In the genomic region with DNA sequence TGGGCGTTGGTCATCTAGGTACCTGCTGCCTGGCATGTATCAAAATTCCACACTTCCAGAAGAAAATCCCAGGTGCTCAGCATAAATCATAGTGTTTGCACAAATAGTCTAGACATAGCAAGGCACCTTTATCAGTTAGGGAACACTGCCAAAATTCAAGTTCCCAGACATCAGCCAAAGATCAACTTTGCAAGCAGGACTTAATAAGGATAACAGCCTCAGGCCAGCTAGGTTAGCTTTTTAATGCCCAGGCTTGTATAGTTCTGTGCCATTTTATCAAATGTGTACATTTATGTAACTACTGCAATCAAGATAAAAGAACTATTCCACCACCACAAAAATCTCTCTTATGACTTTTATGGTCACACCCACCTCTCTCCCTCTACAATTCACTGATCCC, we compare ENCODE assay signal across 1 cellular context.
TF ChIP-seq lines count a peak whose summit lies in the region.

No MANE protein-coding gene starts in this region.

TF ChIP-seq in HepG2, 621 proteins besides CTCF, POLR2A, EP300 and RAD21:
- TF ChIP-seq ZNF557 (CRISPR knock-in tag; IDR thresholded peaks at IDR 0.05), result no peak
- TF ChIP-seq, protein P1, sequence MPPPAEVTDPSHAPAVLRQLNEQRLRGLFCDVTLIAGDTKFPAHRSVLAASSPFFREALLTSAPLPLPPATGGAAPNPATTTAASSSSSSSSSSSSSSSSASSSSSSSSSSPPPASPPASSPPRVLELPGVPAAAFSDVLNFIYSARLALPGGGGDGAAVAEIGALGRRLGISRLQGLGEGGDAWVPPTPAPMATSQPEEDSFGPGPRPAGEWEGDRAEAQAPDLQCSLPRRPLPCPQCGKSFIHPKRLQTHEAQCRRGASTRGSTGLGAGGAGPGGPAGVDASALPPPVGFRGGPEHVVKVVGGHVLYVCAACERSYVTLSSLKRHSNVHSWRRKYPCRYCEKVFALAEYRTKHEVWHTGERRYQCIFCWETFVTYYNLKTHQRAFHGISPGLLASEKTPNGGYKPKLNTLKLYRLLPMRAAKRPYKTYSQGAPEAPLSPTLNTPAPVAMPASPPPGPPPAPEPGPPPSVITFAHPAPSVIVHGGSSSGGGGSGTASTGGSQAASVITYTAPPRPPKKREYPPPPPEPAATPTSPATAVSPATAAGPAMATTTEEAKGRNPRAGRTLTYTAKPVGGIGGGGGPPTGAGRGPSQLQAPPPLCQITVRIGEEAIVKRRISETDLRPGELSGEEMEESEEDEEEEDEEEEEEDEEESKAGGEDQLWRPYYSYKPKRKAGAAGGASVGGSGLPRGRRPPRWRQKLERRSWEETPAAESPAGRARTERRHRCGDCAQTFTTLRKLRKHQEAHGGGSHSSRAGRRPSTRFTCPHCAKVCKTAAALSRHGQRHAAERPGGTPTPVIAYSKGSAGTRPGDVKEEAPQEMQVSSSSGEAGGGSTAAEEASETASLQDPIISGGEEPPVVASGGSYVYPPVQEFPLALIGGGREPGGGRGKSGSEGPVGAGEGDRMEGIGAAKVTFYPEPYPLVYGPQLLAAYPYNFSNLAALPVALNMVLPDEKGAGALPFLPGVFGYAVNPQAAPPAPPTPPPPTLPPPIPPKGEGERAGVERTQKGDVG (CRISPR knock-in tag; IDR thresholded peaks at IDR 0.05; ENCODE audit: borderline replicate concordance), result no peak
- no peak for TF ChIP-seq ZNF552 (CRISPR knock-in tag; IDR thresholded peaks at IDR 0.05; ENCODE audit: borderline replicate concordance)
- TF ChIP-seq RBM39 (IDR thresholded peaks at IDR 0.05; ENCODE audit: low read depth, low read length, poor library complexity, severe bottlenecking), result no peak
- TF ChIP-seq ARNT (IDR thresholded peaks at IDR 0.05), result no peak
- no peak for TF ChIP-seq ZNF839 (CRISPR knock-in tag; IDR thresholded peaks at IDR 0.05; ENCODE audit: borderline replicate concordance)
- TF ChIP-seq TBL1XR1 (IDR thresholded peaks at IDR 0.05; ENCODE audit: borderline replicate concordance, low read length, partially characterized antibody), result no peak
- TF ChIP-seq, protein P2, sequence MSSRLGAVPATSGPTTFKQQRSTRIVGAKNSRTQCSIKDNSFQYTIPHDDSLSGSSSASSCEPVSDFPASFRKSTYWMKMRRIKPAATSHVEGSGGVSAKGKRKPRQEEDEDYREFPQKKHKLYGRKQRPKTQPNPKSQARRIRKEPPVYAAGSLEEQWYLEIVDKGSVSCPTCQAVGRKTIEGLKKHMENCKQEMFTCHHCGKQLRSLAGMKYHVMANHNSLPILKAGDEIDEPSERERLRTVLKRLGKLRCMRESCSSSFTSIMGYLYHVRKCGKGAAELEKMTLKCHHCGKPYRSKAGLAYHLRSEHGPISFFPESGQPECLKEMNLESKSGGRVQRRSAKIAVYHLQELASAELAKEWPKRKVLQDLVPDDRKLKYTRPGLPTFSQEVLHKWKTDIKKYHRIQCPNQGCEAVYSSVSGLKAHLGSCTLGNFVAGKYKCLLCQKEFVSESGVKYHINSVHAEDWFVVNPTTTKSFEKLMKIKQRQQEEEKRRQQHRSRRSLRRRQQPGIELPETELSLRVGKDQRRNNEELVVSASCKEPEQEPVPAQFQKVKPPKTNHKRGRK (CRISPR knock-in tag; IDR thresholded peaks at IDR 0.05), result no peak
- TF ChIP-seq TP53 (CRISPR knock-in tag; conservative IDR thresholded peaks at IDR 0.05), result no peak
- TF ChIP-seq MTA1 (CRISPR knock-in tag; IDR thresholded peaks at IDR 0.05; ENCODE audit: borderline replicate concordance), result no peak
- TF ChIP-seq, protein P3, sequence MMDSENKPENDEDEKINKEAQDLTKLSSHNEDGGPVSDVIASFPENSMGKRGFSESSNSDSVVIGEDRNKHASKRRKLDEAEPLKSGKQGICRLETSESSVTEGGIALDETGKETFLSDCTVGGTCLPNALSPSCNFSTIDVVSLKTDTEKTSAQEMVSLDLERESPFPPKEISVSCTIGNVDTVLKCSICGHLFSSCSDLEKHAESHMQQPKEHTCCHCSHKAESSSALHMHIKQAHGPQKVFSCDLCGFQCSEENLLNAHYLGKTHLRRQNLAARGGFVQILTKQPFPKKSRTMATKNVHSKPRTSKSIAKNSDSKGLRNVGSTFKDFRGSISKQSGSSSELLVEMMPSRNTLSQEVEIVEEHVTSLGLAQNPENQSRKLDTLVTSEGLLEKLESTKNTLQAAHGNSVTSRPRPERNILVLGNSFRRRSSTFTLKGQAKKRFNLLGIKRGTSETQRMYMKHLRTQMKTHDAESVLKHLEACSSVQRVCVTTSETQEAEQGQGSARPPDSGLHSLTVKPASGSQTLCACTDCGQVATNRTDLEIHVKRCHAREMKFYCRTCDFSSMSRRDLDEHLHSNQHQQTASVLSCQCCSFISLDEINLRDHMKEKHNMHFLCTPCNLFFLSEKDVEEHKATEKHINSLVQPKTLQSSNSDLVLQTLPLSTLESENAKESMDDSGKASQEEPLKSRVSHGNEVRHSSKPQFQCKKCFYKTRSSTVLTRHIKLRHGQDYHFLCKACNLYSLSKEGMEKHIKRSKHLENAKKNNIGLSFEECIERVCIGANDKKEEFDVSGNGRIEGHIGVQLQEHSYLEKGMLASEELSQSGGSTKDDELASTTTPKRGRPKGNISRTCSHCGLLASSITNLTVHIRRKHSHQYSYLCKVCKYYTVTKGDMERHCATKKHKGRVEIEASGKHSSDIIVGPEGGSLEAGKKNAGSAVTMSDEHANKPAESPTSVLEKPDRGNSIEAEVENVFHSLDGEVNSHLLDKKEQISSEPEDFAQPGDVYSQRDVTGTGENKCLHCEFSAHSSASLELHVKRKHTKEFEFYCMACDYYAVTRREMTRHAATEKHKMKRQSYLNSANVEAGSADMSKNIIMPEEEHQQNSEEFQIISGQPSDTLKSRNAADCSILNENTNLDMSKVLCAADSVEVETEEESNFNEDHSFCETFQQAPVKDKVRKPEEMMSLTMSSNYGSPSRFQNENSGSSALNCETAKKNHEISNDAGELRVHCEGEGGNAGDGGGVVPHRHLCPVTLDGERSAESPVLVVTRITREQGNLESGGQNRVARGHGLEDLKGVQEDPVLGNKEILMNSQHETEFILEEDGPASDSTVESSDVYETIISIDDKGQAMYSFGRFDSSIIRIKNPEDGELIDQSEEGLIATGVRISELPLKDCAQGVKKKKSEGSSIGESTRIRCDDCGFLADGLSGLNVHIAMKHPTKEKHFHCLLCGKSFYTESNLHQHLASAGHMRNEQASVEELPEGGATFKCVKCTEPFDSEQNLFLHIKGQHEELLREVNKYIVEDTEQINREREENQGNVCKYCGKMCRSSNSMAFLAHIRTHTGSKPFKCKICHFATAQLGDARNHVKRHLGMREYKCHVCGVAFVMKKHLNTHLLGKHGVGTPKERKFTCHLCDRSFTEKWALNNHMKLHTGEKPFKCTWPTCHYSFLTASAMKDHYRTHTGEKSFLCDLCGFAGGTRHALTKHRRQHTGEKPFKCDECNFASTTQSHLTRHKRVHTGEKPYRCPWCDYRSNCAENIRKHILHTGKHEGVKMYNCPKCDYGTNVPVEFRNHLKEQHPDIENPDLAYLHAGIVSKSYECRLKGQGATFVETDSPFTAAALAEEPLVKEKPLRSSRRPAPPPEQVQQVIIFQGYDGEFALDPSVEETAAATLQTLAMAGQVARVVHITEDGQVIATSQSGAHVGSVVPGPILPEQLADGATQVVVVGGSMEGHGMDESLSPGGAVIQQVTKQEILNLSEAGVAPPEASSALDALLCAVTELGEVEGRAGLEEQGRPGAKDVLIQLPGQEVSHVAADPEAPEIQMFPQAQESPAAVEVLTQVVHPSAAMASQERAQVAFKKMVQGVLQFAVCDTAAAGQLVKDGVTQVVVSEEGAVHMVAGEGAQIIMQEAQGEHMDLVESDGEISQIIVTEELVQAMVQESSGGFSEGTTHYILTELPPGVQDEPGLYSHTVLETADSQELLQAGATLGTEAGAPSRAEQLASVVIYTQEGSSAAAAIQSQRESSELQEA (CRISPR knock-in tag; IDR thresholded peaks at IDR 0.05; ENCODE audit: not compliant biosample characterization), result no peak
- no peak for TF ChIP-seq THYN1 (CRISPR knock-in tag; IDR thresholded peaks at IDR 0.05; ENCODE audit: borderline replicate concordance, low read depth)
- TF ChIP-seq, protein P4, sequence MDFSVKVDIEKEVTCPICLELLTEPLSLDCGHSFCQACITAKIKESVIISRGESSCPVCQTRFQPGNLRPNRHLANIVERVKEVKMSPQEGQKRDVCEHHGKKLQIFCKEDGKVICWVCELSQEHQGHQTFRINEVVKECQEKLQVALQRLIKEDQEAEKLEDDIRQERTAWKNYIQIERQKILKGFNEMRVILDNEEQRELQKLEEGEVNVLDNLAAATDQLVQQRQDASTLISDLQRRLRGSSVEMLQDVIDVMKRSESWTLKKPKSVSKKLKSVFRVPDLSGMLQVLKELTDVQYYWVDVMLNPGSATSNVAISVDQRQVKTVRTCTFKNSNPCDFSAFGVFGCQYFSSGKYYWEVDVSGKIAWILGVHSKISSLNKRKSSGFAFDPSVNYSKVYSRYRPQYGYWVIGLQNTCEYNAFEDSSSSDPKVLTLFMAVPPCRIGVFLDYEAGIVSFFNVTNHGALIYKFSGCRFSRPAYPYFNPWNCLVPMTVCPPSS (IDR thresholded peaks at IDR 0.05), result no peak
